Comparison of ENCODE assay signal across 10 cellular contexts in genomic region chr10:45460235-45460878, GRCh38.
DNase-seq lines count a peak whose midpoint lies in the region; ATAC-seq lines count a peak whose summit lies in the region.
"Had no signal": no experiment of that assay in that cellular context is flagged by ENCODE, and none has a peak within 500 bp of the region (broad histone marks: within the 10 kb centered on the region; RNA-seq: fewer than 3 reads in every experiment).

No MANE protein-coding gene starts in this region.

- DNase-seq in SKM-1 treated with dmso at 0.1 percent for 144 hours (lab: John Stamatoyannopoulos, UW; ENCODE audit: unreplicated experiment) (peak; percentile 34), SKM-1 (lab: John Stamatoyannopoulos, UW; ENCODE audit: unreplicated experiment) (no peak), SHP77 (lab: John Stamatoyannopoulos, UW) (no peak)
- no peak for DNase-seq in stimulated activated effector memory CD8-positive, alpha-beta T cell treated with anti-CD3 and anti-CD28 coated beads, Interleukin-12 subunit alpha, Interleukin-12 subunit beta, amount 100 ng/mL, for 72 hours (ENCODE audit: low spot score in 2 of 2)
- no peak for DNase-seq in effector CD8-positive, alpha-beta T cell (lab: John Stamatoyannopoulos, UW)
- DNase-seq in activated naive CD4-positive, alpha-beta T cell (lab: John Stamatoyannopoulos, UW): no peak
- DNase-seq: activated T-cell treated with anti-CD3 and anti-CD28 coated beads, Interleukin-2, amount 50 U/mL, for 48 hours; SHP77 treated with DMSO at 0.1 percent for 48 hours had no signal

- H3K4me1 Mint-ChIP-seq in stimulated activated effector memory CD8-positive, alpha-beta T cell treated with anti-CD3 and anti-CD28 coated beads, Interleukin-12 subunit alpha, Interleukin-12 subunit beta, amount 100 ng/mL, for 72 hours: peaks cover 20% of the 10 kb centered on the region

- H3K4me3 Mint-ChIP-seq in stimulated activated effector memory CD8-positive, alpha-beta T cell treated with anti-CD3 and anti-CD28 coated beads, Interleukin-12 subunit alpha, Interleukin-12 subunit beta, amount 100 ng/mL, for 72 hours: no peak overlapping the region

- H3K36me3 Mint-ChIP-seq in stimulated activated effector memory CD8-positive, alpha-beta T cell treated with anti-CD3 and anti-CD28 coated beads, Interleukin-12 subunit alpha, Interleukin-12 subunit beta, amount 100 ng/mL, for 72 hours: peaks cover 27% of the 10 kb centered on the region

- peak overlapping the region; percentile 3 for H3K27ac Mint-ChIP-seq in stimulated activated effector memory CD8-positive, alpha-beta T cell treated with anti-CD3 and anti-CD28 coated beads, Interleukin-12 subunit alpha, Interleukin-12 subunit beta, amount 100 ng/mL, for 72 hours

- H3K9me3 Mint-ChIP-seq in stimulated activated effector memory CD8-positive, alpha-beta T cell treated with anti-CD3 and anti-CD28 coated beads, Interleukin-12 subunit alpha, Interleukin-12 subunit beta, amount 100 ng/mL, for 72 hours: no peaks in the 10 kb centered on the region

- ATAC-seq in HG02610 (IDR thresholded peaks at IDR 0.05; ENCODE audit: unreplicated experiment): peak; percentile 37
- peak; percentile 31 for ATAC-seq in HG03521 (IDR thresholded peaks at IDR 0.05; ENCODE audit: unreplicated experiment)
- ATAC-seq in stimulated activated effector memory CD8-positive, alpha-beta T cell treated with anti-CD3 and anti-CD28 coated beads, Interleukin-12 subunit alpha, Interleukin-12 subunit beta, amount 100 ng/mL, for 72 hours: no peak
